1 cellular context compared by ENCODE assay signal in the genomic region with DNA sequence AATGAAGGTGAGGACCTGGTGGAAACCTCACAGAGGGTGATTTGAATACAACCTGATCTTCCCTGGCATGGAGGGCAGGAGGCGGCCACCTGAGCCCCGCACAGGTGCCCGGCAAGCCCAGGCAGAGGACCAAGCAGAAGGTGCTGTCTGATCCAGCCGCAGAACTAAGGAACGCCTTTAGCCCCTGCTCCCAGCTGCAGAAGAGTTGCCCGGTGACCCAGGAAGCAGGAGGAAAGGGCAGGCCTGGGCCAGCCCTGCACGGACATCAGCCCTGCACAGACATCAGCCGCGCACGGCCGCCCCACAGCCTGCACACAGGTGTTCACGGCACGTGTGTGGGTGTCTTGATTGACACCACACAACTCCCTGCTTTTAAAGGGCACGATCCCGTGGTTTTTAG.
TF ChIP-seq lines count a peak whose summit lies in the region.

No MANE protein-coding gene starts in this region.

TF ChIP-seq in WTC11, 78 proteins besides CTCF, POLR2A, EP300 and RAD21 (continued from another document):
- TF ChIP-seq, protein P1, sequence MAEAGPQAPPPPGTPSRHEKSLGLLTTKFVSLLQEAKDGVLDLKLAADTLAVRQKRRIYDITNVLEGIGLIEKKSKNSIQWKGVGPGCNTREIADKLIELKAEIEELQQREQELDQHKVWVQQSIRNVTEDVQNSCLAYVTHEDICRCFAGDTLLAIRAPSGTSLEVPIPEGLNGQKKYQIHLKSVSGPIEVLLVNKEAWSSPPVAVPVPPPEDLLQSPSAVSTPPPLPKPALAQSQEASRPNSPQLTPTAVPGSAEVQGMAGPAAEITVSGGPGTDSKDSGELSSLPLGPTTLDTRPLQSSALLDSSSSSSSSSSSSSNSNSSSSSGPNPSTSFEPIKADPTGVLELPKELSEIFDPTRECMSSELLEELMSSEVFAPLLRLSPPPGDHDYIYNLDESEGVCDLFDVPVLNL (CRISPR knock-in tag; IDR thresholded peaks at IDR 0.05; ENCODE audit: borderline replicate concordance, low read depth), result no peak
- TF ChIP-seq ZNF138 (CRISPR knock-in tag; conservative IDR thresholded peaks at IDR 0.05) (no peak), ZNF416 (CRISPR knock-in tag; IDR thresholded peaks at IDR 0.05) (no peak)
